1 cellular context compared by ENCODE assay signal in genomic region chr16:48370668-48371404, GRCh38.
A peak's percentile ranks its signal among the peaks of the same experiment; 100 is the strongest.
TF ChIP-seq lines count a peak whose summit lies in the region.

No MANE protein-coding gene starts in this region.

TF ChIP-seq in HEK293, 187 proteins besides CTCF, POLR2A, EP300 and RAD21 (continued from another document):
- TF ChIP-seq ZNF362 (tag by site-specific recombination; IDR thresholded peaks at IDR 0.05): 0 out of 2 replicates have a peak, but pooled peaks have one; percentile 47
TF ChIP-seq in HEK293: peak in this region for 3; not testable (repeated sequence) for 184.
